In genomic region chrX:19790829-19791228, GRCh38 we compare ENCODE assay signal across 21 cellular contexts.
A peak's percentile ranks its signal among the peaks of the same experiment; 100 is the strongest.
DNase-seq lines count a peak whose midpoint lies in the region; ATAC-seq and TF ChIP-seq lines count a peak whose summit lies in the region.
"Had no signal": no experiment of that assay in that cellular context is flagged by ENCODE, and none has a peak within 500 bp of the region (broad histone marks: within the 10 kb centered on the region; RNA-seq: fewer than 3 reads in every experiment).

No MANE protein-coding gene starts in this region.

- peaks cover 4% of the 10 kb centered on the region for H3K9me3 Mint-ChIP-seq in T-helper 2 cell treated with Interferon-gamma antibody and Interleukin-4, amounts not matched to agents 5 μg/mL and 100 μg/mL, for 36 hours
- H3K9me3 Mint-ChIP-seq in activated T-helper 17 cell treated with anti-CD3 and anti-CD28 coated beads, Interleukin-2, amount 50 U/mL, for 72 hours = no peaks in the 10 kb centered on the region
- H3K9me3 Mint-ChIP-seq in stimulated activated effector memory CD8-positive, alpha-beta T cell treated with anti-CD3 and anti-CD28 coated beads, Interleukin-12 subunit alpha, Interleukin-12 subunit beta, amount 100 ng/mL, for 72 hours = no peaks in the 10 kb centered on the region
- H3K9me3 Mint-ChIP-seq: IgD-negative memory B cell, type B pancreatic cell had no signal

- peaks cover 47% of the 10 kb centered on the region for H3K36me3 Mint-ChIP-seq in T-helper 2 cell treated with Interferon-gamma antibody and Interleukin-4, amounts not matched to agents 5 μg/mL and 100 μg/mL, for 36 hours (ENCODE audit: low read depth)
- peaks cover 35% of the 10 kb centered on the region for H3K36me3 Mint-ChIP-seq in activated T-helper 17 cell treated with anti-CD3 and anti-CD28 coated beads, Interleukin-2, amount 50 U/mL, for 72 hours (ENCODE audit: low read depth)
- peaks cover 44% of the 10 kb centered on the region for H3K36me3 Mint-ChIP-seq in stimulated activated effector memory CD8-positive, alpha-beta T cell treated with anti-CD3 and anti-CD28 coated beads, Interleukin-12 subunit alpha, Interleukin-12 subunit beta, amount 100 ng/mL, for 72 hours
- H3K36me3 Mint-ChIP-seq: type B pancreatic cell had no signal

- no peaks in the 10 kb centered on the region for H3K4me1 ChIP-seq in BE2C
- H3K4me1 ChIP-seq: gastrocnemius medialis, sigmoid colon had no signal

- no peak for TF ChIP-seq CTCF in BE2C (IDR thresholded peaks at IDR 0.05; ENCODE audit: low read depth, low read length)

- H3K4me3 Mint-ChIP-seq in T-helper 2 cell treated with Interferon-gamma antibody and Interleukin-4, amounts not matched to agents 5 μg/mL and 100 μg/mL, for 36 hours = peak overlapping the region; percentile 46
- H3K4me3 Mint-ChIP-seq in activated T-helper 17 cell treated with anti-CD3 and anti-CD28 coated beads, Interleukin-2, amount 50 U/mL, for 72 hours = peak overlapping the region; percentile 75
- H3K4me3 Mint-ChIP-seq in stimulated activated effector memory CD8-positive, alpha-beta T cell treated with anti-CD3 and anti-CD28 coated beads, Interleukin-12 subunit alpha, Interleukin-12 subunit beta, amount 100 ng/mL, for 72 hours = peak overlapping the region; percentile 45
- H3K4me3 Mint-ChIP-seq: nephron, type B pancreatic cell had no signal

- no peaks in the 10 kb centered on the region for H3K9me3 ChIP-seq in BE2C
- H3K9me3 ChIP-seq: gastrocnemius medialis, sigmoid colon had no signal

- ATAC-seq in HG02798 (IDR thresholded peaks at IDR 0.05; ENCODE audit: poor library complexity, unreplicated experiment) = peak; percentile 42
- peak; percentile 48 for ATAC-seq in activated T-helper 17 cell treated with anti-CD3 and anti-CD28 coated beads, Interleukin-2, amount 50 U/mL, for 72 hours (replicated peaks)
- peak; percentile 46 for ATAC-seq in stimulated activated effector memory CD8-positive, alpha-beta T cell treated with anti-CD3 and anti-CD28 coated beads, Interleukin-12 subunit alpha, Interleukin-12 subunit beta, amount 100 ng/mL, for 72 hours
- ATAC-seq: gastrocnemius medialis had no signal

- peaks cover 50% of the 10 kb centered on the region for H3K4me1 Mint-ChIP-seq in T-helper 2 cell treated with Interferon-gamma antibody and Interleukin-4, amounts not matched to agents 5 μg/mL and 100 μg/mL, for 36 hours (ENCODE audit: low read depth)
- peaks cover 41% of the 10 kb centered on the region for H3K4me1 Mint-ChIP-seq in activated T-helper 17 cell treated with anti-CD3 and anti-CD28 coated beads, Interleukin-2, amount 50 U/mL, for 72 hours
- H3K4me1 Mint-ChIP-seq in stimulated activated effector memory CD8-positive, alpha-beta T cell treated with anti-CD3 and anti-CD28 coated beads, Interleukin-12 subunit alpha, Interleukin-12 subunit beta, amount 100 ng/mL, for 72 hours = peaks cover 37% of the 10 kb centered on the region

- DNase-seq in T-helper 2 cell treated with Interferon-gamma antibody and Interleukin-4, amounts not matched to agents 5 μg/mL and 100 μg/mL, for 36 hours (ENCODE audit: low spot score) = no peak
- DNase-seq in T-helper 2 cell (no peak), NOMO-1 treated with dmso at 0.1 percent for 144 hours (lab: John Stamatoyannopoulos, UW; ENCODE audit: unreplicated experiment) (no peak), cerebellar cortex (ENCODE audit: low spot score) (no peak), BE2C (no peak)
- DNase-seq in stimulated activated effector memory CD8-positive, alpha-beta T cell treated with anti-CD3 and anti-CD28 coated beads, Interleukin-12 subunit alpha, Interleukin-12 subunit beta, amount 100 ng/mL, for 72 hours (ENCODE audit: low spot score in 2 of 2) = no peak
- DNase-seq: activated CD4-positive, alpha-beta T cell treated with anti-CD3 and anti-CD28 coated beads for 48 hours; activated T-cell treated with anti-CD3 and anti-CD28 coated beads, Interleukin-2, amount 50 U/mL, for 1 hour; amygdala; caudate nucleus; DMS 273 treated with DMSO at 0.1 percent for 48 hours; gastrocnemius medialis; NCI-H1048; NCI-H2029 treated with DMSO at 0.1 percent for 48 hours; posterior cingulate gyrus; sigmoid colon had no signal

- H3K27me3 ChIP-seq in BE2C = no peaks in the 10 kb centered on the region
- H3K27me3 ChIP-seq: gastrocnemius medialis, sigmoid colon had no signal

- H3K27ac Mint-ChIP-seq in T-helper 2 cell treated with Interferon-gamma antibody and Interleukin-4, amounts not matched to agents 5 μg/mL and 100 μg/mL, for 36 hours = peak overlapping the region; percentile 87
- H3K27ac Mint-ChIP-seq in activated T-helper 17 cell treated with anti-CD3 and anti-CD28 coated beads, Interleukin-2, amount 50 U/mL, for 72 hours = peak overlapping the region; percentile 85
- H3K27ac Mint-ChIP-seq in stimulated activated effector memory CD8-positive, alpha-beta T cell treated with anti-CD3 and anti-CD28 coated beads, Interleukin-12 subunit alpha, Interleukin-12 subunit beta, amount 100 ng/mL, for 72 hours = no peak overlapping the region
- H3K27ac Mint-ChIP-seq: nephron, type B pancreatic cell had no signal

- no peaks in the 10 kb centered on the region for H3K27me3 Mint-ChIP-seq in T-helper 2 cell treated with Interferon-gamma antibody and Interleukin-4, amounts not matched to agents 5 μg/mL and 100 μg/mL, for 36 hours (ENCODE audit: low read depth)
- H3K27me3 Mint-ChIP-seq in activated T-helper 17 cell treated with anti-CD3 and anti-CD28 coated beads, Interleukin-2, amount 50 U/mL, for 72 hours = no peaks in the 10 kb centered on the region
- H3K27me3 Mint-ChIP-seq: IgD-negative memory B cell, type B pancreatic cell had no signal

- H3K4me3 ChIP-seq in BE2C (ENCODE audit: low read depth, low read length) = no peak overlapping the region
- H3K4me3 ChIP-seq: gastrocnemius medialis, sigmoid colon had no signal

- H3K36me3 ChIP-seq in BE2C = no peaks in the 10 kb centered on the region
- H3K36me3 ChIP-seq: gastrocnemius medialis, sigmoid colon had no signal
